In genomic region chr10:132652446-132652845, GRCh38 we compare ENCODE assay signal across 17 cellular contexts.
"Had no signal": no experiment of that assay in that cellular context is flagged by ENCODE, and none has a peak within 500 bp of the region (broad histone marks: within the 10 kb centered on the region; RNA-seq: fewer than 3 reads in every experiment).

No MANE protein-coding gene starts in this region.

- H3K4me3 ChIP-seq: colonic mucosa, esophagus squamous epithelium, smooth muscle cell, thoracic aorta, transverse colon had no signal

- H3K4me1 ChIP-seq: colonic mucosa, foreskin keratinocyte, transverse colon had no signal

- H3K27me3 Mint-ChIP-seq: naive B cell; stimulated activated memory B cell treated with anti-CD40 and anti-IgM and Interleukin-4, amounts not matched to agents 10 μg/mL and 1 μg/mL and 100 μg/mL, for 72 hours; stimulated activated naive CD8-positive, alpha-beta T cell treated with anti-CD3 and anti-CD28 coated beads, Interleukin-15, Interleukin-2, amounts not matched to agents 100 ng/mL and 50 ng/mL, for 24 hours had no signal

- DNase-seq: colonic mucosa; dermis blood vessel endothelial cell; esophagus squamous epithelium; foreskin keratinocyte; hippocampal formation; left colon; left ventricle myocardium superior; mesendoderm; naive B cell; stimulated activated CD4-positive, alpha-beta T cell treated with anti-CD3 and anti-CD28 coated beads, Interleukin-4, amount 100 ng/mL, for 1 hour; stimulated activated CD8-positive, alpha-beta memory T cell treated with anti-CD3 and anti-CD28 coated beads, Interleukin-4, amount 100 ng/mL, for 48 hours; transverse colon had no signal

- H3K27ac Mint-ChIP-seq: stimulated activated memory B cell treated with anti-CD40 and anti-IgM and Interleukin-4, amounts not matched to agents 10 μg/mL and 1 μg/mL and 100 μg/mL, for 72 hours; stimulated activated naive CD8-positive, alpha-beta T cell treated with anti-CD3 and anti-CD28 coated beads, Interleukin-15, Interleukin-2, amounts not matched to agents 100 ng/mL and 50 ng/mL, for 24 hours had no signal

- H3K9me3 ChIP-seq: colonic mucosa, esophagus squamous epithelium, neutrophil, thoracic aorta, transverse colon had no signal

- H3K36me3 ChIP-seq: colonic mucosa, transverse colon had no signal

- H3K27me3 ChIP-seq: colonic mucosa, esophagus squamous epithelium, foreskin keratinocyte, neutrophil, transverse colon had no signal

- ATAC-seq: foreskin keratinocyte; left colon; left ventricle myocardium superior; stimulated activated memory B cell treated with anti-CD40 and anti-IgM and Interleukin-4, amounts not matched to agents 10 μg/mL and 1 μg/mL and 100 μg/mL, for 72 hours had no signal

- H3K4me3 Mint-ChIP-seq: naive B cell; stimulated activated memory B cell treated with anti-CD40 and anti-IgM and Interleukin-4, amounts not matched to agents 10 μg/mL and 1 μg/mL and 100 μg/mL, for 72 hours; stimulated activated naive CD8-positive, alpha-beta T cell treated with anti-CD3 and anti-CD28 coated beads, Interleukin-15, Interleukin-2, amounts not matched to agents 100 ng/mL and 50 ng/mL, for 24 hours had no signal

- H3K27ac ChIP-seq: colonic mucosa, esophagus squamous epithelium, foreskin keratinocyte, neutrophil, thoracic aorta, transverse colon had no signal

- H3K4me2 ChIP-seq: smooth muscle cell had no signal

- H3K9me3 Mint-ChIP-seq: naive B cell; stimulated activated memory B cell treated with anti-CD40 and anti-IgM and Interleukin-4, amounts not matched to agents 10 μg/mL and 1 μg/mL and 100 μg/mL, for 72 hours; stimulated activated naive CD8-positive, alpha-beta T cell treated with anti-CD3 and anti-CD28 coated beads, Interleukin-15, Interleukin-2, amounts not matched to agents 100 ng/mL and 50 ng/mL, for 24 hours had no signal
